8 cellular contexts compared by ENCODE assay signal in the genomic region with DNA sequence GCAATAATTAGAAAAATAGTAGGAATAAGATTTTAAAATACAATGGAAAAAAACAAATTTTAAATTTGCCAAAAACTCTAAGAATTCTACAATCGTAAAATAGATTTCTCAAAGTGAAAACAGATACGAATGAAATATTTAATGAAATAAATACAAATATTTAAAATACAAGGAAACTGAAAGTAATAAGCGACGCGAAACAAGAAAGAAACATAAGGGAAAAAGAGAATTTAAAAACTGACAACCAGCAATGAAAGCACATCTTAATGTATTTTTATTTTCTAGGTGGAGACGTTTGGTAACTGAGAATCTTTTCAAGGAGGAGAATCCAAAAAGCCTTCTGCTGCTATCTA. TPM values are rescaled to one million over a fixed set of nuclear protein-coding genes. Genes with fewer than 3 reads are reported as not detected.
DNase-seq lines count a peak whose midpoint lies in the region; ATAC-seq and TF ChIP-seq lines count a peak whose summit lies in the region.

No MANE protein-coding gene starts in this region.

- H3K27ac ChIP-seq in PC-9 = no peak overlapping the region
- peak overlapping the region; percentile 74 for H3K27ac ChIP-seq in epithelial cell of prostate
- peak overlapping the region; percentile 98 for H3K27ac ChIP-seq in parathyroid adenoma
- no peak overlapping the region for H3K27ac ChIP-seq in aorta (ENCODE audit: low read depth in 1 of 2, low read length in 2 of 2)

- no peaks in the 10 kb centered on the region for H3K9me3 Mint-ChIP-seq in Calu3 (ENCODE audit: low read depth, unreplicated experiment)

- no peaks in the 10 kb centered on the region for H3K27me3 Mint-ChIP-seq in Calu3 (ENCODE audit: unreplicated experiment)

- H3K9me2 ChIP-seq in PC-9 (ENCODE audit: insufficient read depth) = no peaks in the 10 kb centered on the region

- H3K4me3 ChIP-seq in PC-9 = peak overlapping the region; percentile 76; the same call in 1 of the 2 replicates
- H3K4me3 ChIP-seq in parathyroid adenoma (ENCODE audit: low read depth, low read length) = peak overlapping the region; percentile 27
- H3K4me3 ChIP-seq in aorta (ENCODE audit: low read length in 2 of 2) = no peak overlapping the region

- no peaks in the 10 kb centered on the region for H3K27me3 ChIP-seq in PC-9 (ENCODE audit: insufficient read depth, low read depth)
- H3K27me3 ChIP-seq in parathyroid adenoma (ENCODE audit: control insufficient read depth, insufficient read depth, low read length) = peaks cover 28% of the 10 kb centered on the region
- H3K27me3 ChIP-seq in aorta (ENCODE audit: control insufficient read depth in 1 of 2, insufficient read depth in 2 of 2, low read length in 1 of 2) = no peaks in the 10 kb centered on the region

- WGBS in aorta, 2 donors = 87% methylated on average over 6 of the region's 6 CpGs

- no peak for TF ChIP-seq CTCF in Calu3 (IDR thresholded peaks at IDR 0.05; ENCODE audit: unreplicated experiment)
- no peak for TF ChIP-seq CTCF in PC-9 (conservative IDR thresholded peaks at IDR 0.05)
- TF ChIP-seq CTCF in parathyroid adenoma (IDR thresholded peaks at IDR 0.05) = no peak

- H3K36me3 ChIP-seq in PC-9 (ENCODE audit: low read depth) (0 out of 2 replicates have a peak, but pooled peaks cover 5% of the 10 kb centered on the region), parathyroid adenoma (ENCODE audit: control insufficient read depth, insufficient read depth, low read length) (no peaks in the 10 kb centered on the region), aorta (ENCODE audit: control insufficient read depth in 1 of 2, insufficient read depth in 2 of 2, low read length in 1 of 2) (no peaks in the 10 kb centered on the region)

- peaks cover 45% of the 10 kb centered on the region for H3F3A ChIP-seq in PC-9 (ENCODE audit: insufficient read depth, low read depth)

- H3K79me2 ChIP-seq in PC-9 (ENCODE audit: low read depth) (peaks cover 12% of the 10 kb centered on the region; the same call in 1 of the 2 replicates), parathyroid adenoma (no peaks in the 10 kb centered on the region)

- POLR2A ChIA-PET in PC-9 (lab: Charles Lee; ENCODE audit: unreplicated experiment) = interaction anchor here (0.9 to 1.0 kb wide), 2 partner anchors 26 to 32 kb away, joined by 5 to 11 read pairs; no protein-coding TSS in a partner anchor

- peak overlapping the region; percentile 96 for H2AFZ ChIP-seq in PC-9
- no peak overlapping the region for H2AFZ ChIP-seq in parathyroid adenoma

- H3K9me3 ChIP-seq in PC-9 (ENCODE audit: insufficient read depth, low read depth) (no peaks in the 10 kb centered on the region), parathyroid adenoma (ENCODE audit: control insufficient read depth, low read length) (no peaks in the 10 kb centered on the region), aorta (ENCODE audit: control insufficient read depth, low read length) (no peaks in the 10 kb centered on the region)

- H3K4me3 Mint-ChIP-seq in Calu3 (ENCODE audit: low read depth, unreplicated experiment) = peak overlapping the region; percentile 90

- intact Hi-C loops in Calu3 (cut with micrococcal nuclease; ENCODE audit: unreplicated experiment) = no loop called here
- intact Hi-C loops in PC-9 (cut with micrococcal nuclease; ENCODE audit: unreplicated experiment) = loop anchor here (2.0 kb wide), 1 partner anchor 38 kb away; no protein-coding TSS in a partner anchor
- intact Hi-C loops in aorta (cut with DNase I) = no loop called here

- H3K4me1 ChIP-seq in PC-9 (replicated peaks; ENCODE audit: insufficient read depth) (peaks cover 14% of the 10 kb centered on the region), parathyroid adenoma (no peaks in the 10 kb centered on the region), aorta (ENCODE audit: control insufficient read depth in 1 of 2, insufficient read depth in 2 of 2, low read length in 2 of 2) (no peaks in the 10 kb centered on the region)

- BruUV-seq in Calu3 (replicated peaks; lab: Mats Ljungman, UMichigan) (no TSS peak), PC-9 (replicated peaks; lab: Mats Ljungman, UMichigan) (no TSS peak)

- no peak overlapping the region for H3K9ac ChIP-seq in parathyroid adenoma

- H4K20me1 ChIP-seq in PC-9 (ENCODE audit: insufficient read depth) = no peaks in the 10 kb centered on the region

- DNase-seq in Calu3 = no peak
- no peak for DNase-seq in PC-9
- no peak for DNase-seq in epithelial cell of prostate (ENCODE audit: low read depth, low spot score)
- DNase-seq in aorta = no peak
- no peak for DNase-seq in NCI-H1436 treated with DMSO at 0.1 percent for 48 hours (lab: John Stamatoyannopoulos, UW)

- ATAC-seq in HG03442 (IDR thresholded peaks at IDR 0.05; ENCODE audit: unreplicated experiment) = no peak
- no peak for ATAC-seq in aorta (ENCODE audit: low FRiP score)
- no peak for ATAC-seq in GM19452 (IDR thresholded peaks at IDR 0.05; ENCODE audit: unreplicated experiment)

- CTCF ChIA-PET in Calu3 (lab: Charles Lee) (interaction anchor here (1.4 to 2.3 kb wide), 3 partner anchors 25 to 130 kb away, joined by 7 to 10 read pairs (median 10); no protein-coding TSS in a partner anchor), PC-9 (lab: Charles Lee) (interaction anchor here (0.5 to 1.3 kb wide), 4 partner anchors 32 to 130 kb away, joined by 3 to 7 read pairs (median 4); no protein-coding TSS in a partner anchor)

- peak overlapping the region; percentile 96 for H3K27ac Mint-ChIP-seq in Calu3 (ENCODE audit: unreplicated experiment)

- peaks cover 29% of the 10 kb centered on the region for H3K4me1 Mint-ChIP-seq in Calu3 (ENCODE audit: low read depth, unreplicated experiment)

- H3K4me2 ChIP-seq in PC-9 = peak overlapping the region; percentile 79
- H3K4me2 ChIP-seq in parathyroid adenoma (ENCODE audit: low read length) = peak overlapping the region; percentile 48

- H3K36me3 Mint-ChIP-seq in Calu3 (ENCODE audit: insufficient read depth, unreplicated experiment) = peaks cover 90% of the 10 kb centered on the region

RNA-seq across cellular contexts. Expression of a gene that starts 1.0 kb away (rescaled TPM):
- 8.0 and 9.4 TPM in 2 replicates for total RNA-seq in Calu3 (2022)
- 3.6 and 6.3 TPM in 2 replicates for total RNA-seq in PC-9 (2021)
- 1 to 10 TPM; 2.7 to 6.4 TPM for total RNA-seq in aorta
- 1 to 10 TPM in 1 of 2 donors, under 1 TPM in 1; 0.38 to 3.6 TPM for polyA plus RNA-seq in aorta

Comparison
In these comparisons a context has a peak if more than half of its experiments do, and no peak if none do; other contexts are left out.
1. H3K27ac ChIP-seq: peak in epithelial cell of prostate (single experiment) and parathyroid adenoma (single experiment); none in PC-9 (single experiment) and aorta (0 of 2).
2. H3K4me3 ChIP-seq: peak in PC-9 (single experiment) and parathyroid adenoma (single experiment); none in aorta (0 of 2).